Comparison of ENCODE assay signal across 8 cellular contexts in the genomic region with DNA sequence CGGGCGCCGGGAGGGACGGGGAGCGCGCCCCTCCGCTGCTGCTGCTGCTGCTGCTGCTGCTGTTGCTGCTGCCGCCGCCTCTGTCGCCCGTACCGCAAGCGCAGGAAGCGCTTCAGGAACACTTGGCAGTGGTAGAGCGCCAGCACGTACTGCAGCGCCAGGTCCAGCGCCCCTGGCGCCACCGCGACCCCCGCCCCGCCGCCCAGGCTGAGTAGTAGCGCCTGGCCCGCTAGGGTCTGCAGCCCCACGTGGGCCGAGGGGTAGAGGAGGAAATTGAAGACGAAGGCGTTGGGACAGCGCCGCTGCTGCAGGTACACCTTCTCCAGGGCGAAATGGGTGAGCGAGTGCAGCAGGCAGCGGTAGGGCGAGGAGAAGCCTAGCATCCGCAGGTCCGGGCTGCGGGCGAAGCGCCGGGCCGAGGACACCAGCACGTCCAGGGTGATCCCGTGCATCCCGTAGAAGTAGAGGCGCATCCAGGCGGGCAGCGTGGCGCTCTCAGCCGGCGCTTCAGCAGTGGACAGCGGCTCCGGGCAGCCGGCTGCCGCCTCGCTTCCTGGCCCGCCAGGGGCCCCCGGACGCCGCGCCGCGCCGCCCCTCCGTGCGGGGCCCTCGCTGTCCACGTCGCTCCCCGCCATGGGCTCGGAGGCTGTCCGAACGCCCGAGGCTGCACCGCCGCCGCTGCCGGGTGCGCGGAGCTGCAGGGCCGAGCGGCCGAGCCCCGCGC. TPM values are rescaled to one million over a fixed set of nuclear protein-coding genes. Genes with fewer than 3 reads are reported as not detected.
DNase-seq lines count a peak whose midpoint lies in the region; ATAC-seq, FAIRE-seq and TF ChIP-seq lines count a peak whose summit lies in the region.

TMEM229A (minus strand) TSS at position 699 of the 724 bp plus-strand sequence; CDS start at position 635, 64 bp downstream.

- FAIRE-seq in kidney (lab: Jason Lieb, UNC) = no peak

- H3K4me1 ChIP-seq in kidney (ENCODE audit: control insufficient read depth in 1 of 2, insufficient read depth in 1 of 2, low read depth in 1 of 2, low read length in 2 of 2) = peaks cover 5 to 7% of the 10 kb centered on the region in 2 donors

- H3K9ac ChIP-seq in kidney (ENCODE audit: low read length in 2 of 2) = no peak within 1 kb of the TSS

- no peaks in the 10 kb centered on the region for H3K36me3 ChIP-seq in kidney (ENCODE audit: control insufficient read depth in 1 of 2, insufficient read depth in 2 of 2, low read length in 2 of 2)

- no peak for TF ChIP-seq CTCF in kidney (IDR thresholded peaks at IDR 0.05; ENCODE audit: borderline replicate concordance, extremely low read depth, insufficient read depth)

- ATAC-seq in GM21529 (IDR thresholded peaks at IDR 0.05; ENCODE audit: unreplicated experiment) = peak; percentile 45

- DNase-seq in COR-L47 (lab: John Stamatoyannopoulos, UW) (peak; percentile 50), NCI-H69 (lab: John Stamatoyannopoulos, UW) (peak; percentile 82), caudate nucleus (lab: John Stamatoyannopoulos, UW) (peak in 59 of 61 donors; percentile 4 to 88 (median 65)), kidney (peak; percentile 76), smooth muscle cell of the brain vasculature (ENCODE audit: low read depth, low spot score) (peak; percentile 10), NCI-H2107 treated with DMSO at 0.1 percent for 48 hours (lab: John Stamatoyannopoulos, UW; ENCODE audit: unreplicated experiment) (no peak)
- no peak for DNase-seq in effector CD4-positive, alpha-beta T cell

- no peaks in the 10 kb centered on the region for H3K9me3 ChIP-seq in kidney (ENCODE audit: control insufficient read depth in 1 of 2, low read length in 2 of 2)

- peak within 1 kb of the TSS; percentile 32 to 55 for H3K4me3 ChIP-seq in kidney (ENCODE audit: low read length in 2 of 2)

- H3K27ac ChIP-seq in caudate nucleus (ENCODE audit: low read depth, low read length) (peak within 1 kb of the TSS; percentile 97), kidney (ENCODE audit: low read depth in 2 of 2, low read length in 2 of 2) (no peak within 1 kb of the TSS)

- intact Hi-C loops in kidney (cut with DNase I) = no loop called here

RNA-seq across cellular contexts. Expression of gene TMEM229A, which starts in this region (rescaled TPM):
- not detected for total RNA-seq in kidney
- not detected for polyA plus RNA-seq in kidney (ENCODE audit: insufficient read depth, low read depth, low replicate concordance)

Comparison
In these comparisons a context has a peak if more than half of its experiments do, and no peak if none do; other contexts are left out.
1. Peak in DNase-seq and H3K4me3 ChIP-seq in kidney; RNA of the gene not detected or under 1 TPM.
2. DNase-seq: peak in COR-L47 (single experiment), NCI-H69 (single experiment), caudate nucleus (59 of 61) and smooth muscle cell of the brain vasculature (single experiment); none in NCI-H2107 treated with DMSO at 0.1 percent for 48 hours (single experiment) and effector CD4-positive, alpha-beta T cell (single experiment).